13 cellular contexts compared by ENCODE assay signal in genomic region chr1:153553691-153554608, GRCh38. TPM values are rescaled to one million over a fixed set of nuclear protein-coding genes. Genes with fewer than 3 reads are reported as not detected.
DNase-seq lines count a peak whose midpoint lies in the region; ATAC-seq, FAIRE-seq and TF ChIP-seq lines count a peak whose summit lies in the region.
"Had no signal": no experiment of that assay in that cellular context is flagged by ENCODE, and none has a peak within 500 bp of the region (broad histone marks: within the 10 kb centered on the region; RNA-seq: fewer than 3 reads in every experiment).

No MANE protein-coding gene starts in this region.

- H4K20me1 ChIP-seq in GM23248 (ENCODE audit: insufficient read depth) (no peaks in the 10 kb centered on the region), hepatocyte (ENCODE audit: insufficient read depth, poor library complexity, severe bottlenecking) (no peaks in the 10 kb centered on the region)

- DNase-seq in GM23248: peak; percentile 56
- DNase-seq in UCSD-AML1 (lab: John Stamatoyannopoulos, UW; ENCODE audit: unreplicated experiment): peak; percentile 60
- no peak for DNase-seq in hepatocyte (ENCODE audit: low spot score)
- DNase-seq in urothelium cell line (ENCODE audit: low spot score): no peak
- DNase-seq in hepatic stellate cell (ENCODE audit: low spot score): no peak
- no peak for DNase-seq in NCI-H2081 treated with DMSO at 0.1 percent for 48 hours (lab: John Stamatoyannopoulos, UW)
- DNase-seq: activated CD8-positive, alpha-beta T cell treated with anti-CD3 and anti-CD28 coated beads for 36 hours; naive B cell had no signal

- H3K27me3 ChIP-seq in GM23248 (replicated peaks; ENCODE audit: insufficient read depth): no peaks in the 10 kb centered on the region
- H3K27me3 ChIP-seq in hepatocyte: no peaks in the 10 kb centered on the region
- H3K27me3 ChIP-seq: Peyer's patch had no signal

- in situ Hi-C loops in GM23248 (cut with MboI): no loop called here

- H3K27ac ChIP-seq in GM23248: peak overlapping the region; percentile 64
- peak overlapping the region; percentile 4 for H3K27ac ChIP-seq in hepatocyte
- peak overlapping the region in 19 of 21 experiments; percentile 19 to 76 (median 62) for H3K27ac ChIP-seq in skin epidermis

- H3K9me3 ChIP-seq in GM23248 (ENCODE audit: low read depth) (no peaks in the 10 kb centered on the region), hepatocyte (ENCODE audit: low read depth) (no peaks in the 10 kb centered on the region)
- H3K9me3 ChIP-seq: Peyer's patch had no signal

- H2AFZ ChIP-seq in GM23248 (peak overlapping the region; percentile 53), hepatocyte (no peak overlapping the region)

- H3K4me3 ChIP-seq in GM23248 (no peak overlapping the region), hepatocyte (no peak overlapping the region), skin epidermis (no peak overlapping the region)
- H3K4me3 ChIP-seq: Peyer's patch had no signal

- H3K4me1 ChIP-seq in GM23248 (ENCODE audit: insufficient read depth): peaks cover 28% of the 10 kb centered on the region
- H3K4me1 ChIP-seq in hepatocyte (ENCODE audit: insufficient read depth): peaks cover 18% of the 10 kb centered on the region

- H3K9ac ChIP-seq in GM23248: peak overlapping the region; percentile 45

- H3K79me2 ChIP-seq in GM23248 (ENCODE audit: insufficient read depth) (no peaks in the 10 kb centered on the region), hepatocyte (no peaks in the 10 kb centered on the region)

- no peaks in the 10 kb centered on the region for H3K36me3 ChIP-seq in GM23248 (ENCODE audit: low read depth)
- H3K36me3 ChIP-seq in hepatocyte (replicated peaks; ENCODE audit: insufficient read depth, low read depth): no peaks in the 10 kb centered on the region
- H3K36me3 ChIP-seq: Peyer's patch had no signal

- no peak for TF ChIP-seq CTCF in hepatocyte (IDR thresholded peaks at IDR 0.05; ENCODE audit: poor library complexity)

- no peak for FAIRE-seq in urothelium cell line (lab: Jason Lieb, UNC)

- WGBS in GM23248 (ENCODE audit: low coverage in 1 of 2, low lambda C conversion rate in 2 of 2, missing lambda C conversion rate in 2 of 2), 2 experiments: 57 to 61% methylated on average over 3 of the region's 3 CpGs
- 77% methylated on average over 3 of the region's 3 CpGs for WGBS in hepatocyte (ENCODE audit: low lambda C conversion rate, missing lambda C conversion rate)

- H3F3A ChIP-seq in GM23248 (ENCODE audit: insufficient read depth): peaks cover 19% of the 10 kb centered on the region

- no peak for ATAC-seq in HG03175 (IDR thresholded peaks at IDR 0.05; ENCODE audit: unreplicated experiment)
- ATAC-seq: activated CD8-positive, alpha-beta T cell treated with anti-CD3 and anti-CD28 coated beads for 36 hours had no signal

- H3K4me2 ChIP-seq in GM23248 (ENCODE audit: unreplicated experiment): peak overlapping the region; percentile 21
- no peak overlapping the region for H3K4me2 ChIP-seq in hepatocyte

- H3K9me2 ChIP-seq in GM23248 (ENCODE audit: insufficient read depth) (no peaks in the 10 kb centered on the region), hepatocyte (replicated peaks; ENCODE audit: insufficient read depth) (no peaks in the 10 kb centered on the region)

RNA-seq across cellular contexts. Expression of gene S100A3, which starts 4.9 kb away (rescaled TPM):
- 2.2 and 3.8 TPM in 2 replicates for total RNA-seq in GM23248 (2014; rRNA removed; shearing (Covaris generic))
- polyA plus RNA-seq in GM23248 (2016; fragmentation: Nextera tagmentation; extraction: Ambion mirVana) (7.5 and 8.0 TPM in 2 replicates), hepatocyte (1.9 and 6.1 TPM in 2 replicates)
- total RNA-seq in hepatocyte: 2.6 and 2.7 TPM in 2 replicates
- total RNA-seq: activated CD8-positive, alpha-beta T cell treated with anti-CD3 and anti-CD28 coated beads for 36 hours; Peyer's patch; urinary bladder had no signal

RNA-seq across cellular contexts. Expression of gene S100A4, which starts 8.3 kb away (rescaled TPM):
- total RNA-seq in GM23248 (2014; rRNA removed; shearing (Covaris generic)): 236 and 249 TPM in 2 replicates
- 608 and 610 TPM in 2 replicates for polyA plus RNA-seq in GM23248 (2016; fragmentation: Nextera tagmentation; extraction: Ambion mirVana)
- total RNA-seq in hepatocyte: 64.1 and 101 TPM in 2 replicates
- polyA plus RNA-seq in hepatocyte: 116 and 187 TPM in 2 replicates

RNA-seq across cellular contexts. Expression of gene S100A2, which starts 11.7 kb away (rescaled TPM):
- total RNA-seq in GM23248 (2014; rRNA removed; shearing (Covaris generic)): 1.7 and 9.0 TPM in 2 replicates
- polyA plus RNA-seq in GM23248 (2016; fragmentation: Nextera tagmentation; extraction: Ambion mirVana) (8.6 and 11.8 TPM in 2 replicates), hepatocyte (6.9 and 10.3 TPM in 2 replicates)
- total RNA-seq in hepatocyte: 1.7 and 4.2 TPM in 2 replicates
- total RNA-seq: Peyer's patch had no signal

RNA-seq across cellular contexts. Expression of gene S100A5, which starts 13.2 kb away (rescaled TPM):
- not detected in 2 replicates for total RNA-seq in GM23248 (2014; rRNA removed; shearing (Covaris generic))
- polyA plus RNA-seq in GM23248 (2016; fragmentation: Nextera tagmentation; extraction: Ambion mirVana): 0.41 TPM in 1 of 2 replicates, not detected in the other
- total RNA-seq in hepatocyte: not detected in 2 replicates
- polyA plus RNA-seq in hepatocyte: 0.54 and 1.0 TPM in 2 replicates
- total RNA-seq: glomerular endothelial cell, Peyer's patch, urinary bladder had no signal

RNA-seq across cellular contexts. Expression of gene S100A6, which starts 18.2 kb away (rescaled TPM):
- 550 and 683 TPM in 2 replicates for total RNA-seq in GM23248 (2014; rRNA removed; shearing (Covaris generic))
- 2,862 and 2,893 TPM in 2 replicates for polyA plus RNA-seq in GM23248 (2016; fragmentation: Nextera tagmentation; extraction: Ambion mirVana)
- 140 and 173 TPM in 2 replicates for total RNA-seq in hepatocyte
- 657 and 701 TPM in 2 replicates for polyA plus RNA-seq in hepatocyte

Comparison
In these comparisons a context has a peak if more than half of its experiments do, and no peak if none do; other contexts are left out.
1. DNase-seq: peak in GM23248 (single experiment) and UCSD-AML1 (single experiment); none in hepatocyte (single experiment), urothelium cell line (single experiment), hepatic stellate cell (single experiment) and NCI-H2081 treated with DMSO at 0.1 percent for 48 hours (single experiment).
2. H3K27ac ChIP-seq: peak in every context shown above with its lines; median percentile 64 in GM23248; 62 in skin epidermis; 4 in hepatocyte.